ENCODE assay signal across 1 cellular context in the genomic region with DNA sequence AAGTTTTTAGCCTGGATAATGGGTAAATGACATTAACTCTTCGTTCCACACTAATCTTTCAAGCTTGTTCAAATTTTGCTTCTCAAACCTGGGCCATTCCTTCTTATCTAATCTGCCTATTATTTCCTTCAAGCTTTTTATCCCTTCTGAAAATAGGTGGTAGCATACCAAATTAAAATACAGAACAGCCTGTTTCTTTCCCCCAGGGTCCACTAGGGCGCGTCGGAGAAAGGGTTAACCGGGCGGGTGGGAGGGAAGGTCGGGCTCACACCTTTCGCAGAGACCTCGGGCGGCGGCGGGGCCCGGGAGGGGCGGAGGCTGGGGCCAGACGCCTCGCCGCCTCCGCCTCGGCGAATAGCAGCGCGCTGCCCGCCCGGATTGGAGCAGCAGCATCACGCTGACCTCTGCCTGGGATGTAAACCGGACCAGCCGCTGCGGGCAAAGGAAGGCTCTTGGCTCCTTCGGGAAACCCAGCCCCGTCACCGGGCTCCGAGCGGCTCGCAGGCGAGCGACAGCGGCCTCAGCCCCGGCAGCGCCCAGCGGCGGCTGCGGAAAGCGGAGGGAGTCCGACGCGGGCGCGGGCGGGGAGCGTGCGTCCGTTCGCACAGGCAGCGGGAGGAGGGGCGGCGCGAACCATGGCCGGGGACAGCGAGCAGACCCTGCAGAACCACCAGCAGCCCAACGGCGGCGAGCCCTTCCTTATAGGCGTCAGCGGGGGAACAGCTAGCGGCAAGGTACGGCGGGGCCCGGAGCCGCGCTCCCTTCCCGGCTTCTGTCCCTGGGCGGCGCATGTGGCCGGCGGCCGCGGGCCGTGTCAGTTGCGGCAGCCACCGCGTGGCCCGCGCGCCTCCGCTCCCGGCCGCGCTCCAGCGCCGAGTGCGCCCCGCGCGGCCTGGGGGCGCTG.
TF ChIP-seq lines count a peak whose summit lies in the region.

TSS of gene UCK2 (plus strand) at position 416 of the 904 bp plus-strand sequence. CDS start at position 636, 220 bp downstream.

TF ChIP-seq in K562, 482 proteins besides CTCF, POLR2A, EP300 and RAD21 (continued from another document and continues in another):
- TF ChIP-seq, protein P1, sequence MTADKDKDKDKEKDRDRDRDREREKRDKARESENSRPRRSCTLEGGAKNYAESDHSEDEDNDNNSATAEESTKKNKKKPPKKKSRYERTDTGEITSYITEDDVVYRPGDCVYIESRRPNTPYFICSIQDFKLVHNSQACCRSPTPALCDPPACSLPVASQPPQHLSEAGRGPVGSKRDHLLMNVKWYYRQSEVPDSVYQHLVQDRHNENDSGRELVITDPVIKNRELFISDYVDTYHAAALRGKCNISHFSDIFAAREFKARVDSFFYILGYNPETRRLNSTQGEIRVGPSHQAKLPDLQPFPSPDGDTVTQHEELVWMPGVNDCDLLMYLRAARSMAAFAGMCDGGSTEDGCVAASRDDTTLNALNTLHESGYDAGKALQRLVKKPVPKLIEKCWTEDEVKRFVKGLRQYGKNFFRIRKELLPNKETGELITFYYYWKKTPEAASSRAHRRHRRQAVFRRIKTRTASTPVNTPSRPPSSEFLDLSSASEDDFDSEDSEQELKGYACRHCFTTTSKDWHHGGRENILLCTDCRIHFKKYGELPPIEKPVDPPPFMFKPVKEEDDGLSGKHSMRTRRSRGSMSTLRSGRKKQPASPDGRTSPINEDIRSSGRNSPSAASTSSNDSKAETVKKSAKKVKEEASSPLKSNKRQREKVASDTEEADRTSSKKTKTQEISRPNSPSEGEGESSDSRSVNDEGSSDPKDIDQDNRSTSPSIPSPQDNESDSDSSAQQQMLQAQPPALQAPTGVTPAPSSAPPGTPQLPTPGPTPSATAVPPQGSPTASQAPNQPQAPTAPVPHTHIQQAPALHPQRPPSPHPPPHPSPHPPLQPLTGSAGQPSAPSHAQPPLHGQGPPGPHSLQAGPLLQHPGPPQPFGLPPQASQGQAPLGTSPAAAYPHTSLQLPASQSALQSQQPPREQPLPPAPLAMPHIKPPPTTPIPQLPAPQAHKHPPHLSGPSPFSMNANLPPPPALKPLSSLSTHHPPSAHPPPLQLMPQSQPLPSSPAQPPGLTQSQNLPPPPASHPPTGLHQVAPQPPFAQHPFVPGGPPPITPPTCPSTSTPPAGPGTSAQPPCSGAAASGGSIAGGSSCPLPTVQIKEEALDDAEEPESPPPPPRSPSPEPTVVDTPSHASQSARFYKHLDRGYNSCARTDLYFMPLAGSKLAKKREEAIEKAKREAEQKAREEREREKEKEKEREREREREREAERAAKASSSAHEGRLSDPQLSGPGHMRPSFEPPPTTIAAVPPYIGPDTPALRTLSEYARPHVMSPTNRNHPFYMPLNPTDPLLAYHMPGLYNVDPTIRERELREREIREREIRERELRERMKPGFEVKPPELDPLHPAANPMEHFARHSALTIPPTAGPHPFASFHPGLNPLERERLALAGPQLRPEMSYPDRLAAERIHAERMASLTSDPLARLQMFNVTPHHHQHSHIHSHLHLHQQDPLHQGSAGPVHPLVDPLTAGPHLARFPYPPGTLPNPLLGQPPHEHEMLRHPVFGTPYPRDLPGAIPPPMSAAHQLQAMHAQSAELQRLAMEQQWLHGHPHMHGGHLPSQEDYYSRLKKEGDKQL (CRISPR knock-in tag; IDR thresholded peaks at IDR 0.05; ENCODE audit: borderline replicate concordance), result no peak
- TF ChIP-seq ZBTB33 (CRISPR knock-in tag; IDR thresholded peaks at IDR 0.05) (peak; percentile 54; the same call in 1 of the 2 replicates), TEAD1 (CRISPR knock-in tag; IDR thresholded peaks at IDR 0.05) (peak in 1 of 2 experiments; percentile 66; a peak in 2 of 4 replicates), ZKSCAN3 (CRISPR knock-in tag; IDR thresholded peaks at IDR 0.05) (no peak), NR1H2 (CRISPR knock-in tag; IDR thresholded peaks at IDR 0.05) (no peak), NCOR1 (IDR thresholded peaks at IDR 0.05) (no peak), ZNF707 (CRISPR knock-in tag; conservative IDR thresholded peaks at IDR 0.05) (no peak), POLR2AphosphoS5 (IDR thresholded peaks at IDR 0.05; ENCODE audit: control insufficient read depth, insufficient read depth, low read depth, low read length) (no peak), CEBPZ (IDR thresholded peaks at IDR 0.05; ENCODE audit: borderline replicate concordance, low read depth, low read length) (no peak), TARDBP (IDR thresholded peaks at IDR 0.05) (0 out of 2 replicates have a peak, but pooled peaks have one; percentile 36), TCF7 (IDR thresholded peaks at IDR 0.05; ENCODE audit: borderline replicate concordance) (no peak), IFI16 (CRISPR knock-in tag; IDR thresholded peaks at IDR 0.05) (no peak), SIN3A (IDR thresholded peaks at IDR 0.05; ENCODE audit: borderline replicate concordance in 2 of 2, control insufficient read depth in 1 of 2, low read depth in 2 of 2, low read length in 2 of 2) (peak; percentile 48 to 58; a peak in 1 of 4 replicates), FOXJ3 (CRISPR knock-in tag; IDR thresholded peaks at IDR 0.05) (no peak), SUPT5H (IDR thresholded peaks at IDR 0.05) (peak; percentile 61), CTBP1 (IDR thresholded peaks at IDR 0.05; ENCODE audit: borderline replicate concordance) (peak; percentile 100), YY1 (IDR thresholded peaks at IDR 0.05; ENCODE audit: borderline replicate concordance in 1 of 3, control insufficient read depth in 1 of 3, extremely low read depth in 1 of 3, insufficient read depth in 3 of 3, insufficient read length in 1 of 3, insufficient replicate concordance in 2 of 3, low read depth in 1 of 3, low read length in 2 of 3) (peak in 2 of 3 experiments; percentile 28 to 64), ZNF445 (CRISPR knock-in tag; IDR thresholded peaks at IDR 0.05; ENCODE audit: low read depth) (no peak), RCOR1 (IDR thresholded peaks at IDR 0.05; ENCODE audit: borderline replicate concordance in 1 of 2, low read depth in 2 of 2, low read length in 2 of 2) (peak in 1 of 2 experiments; percentile 89; a peak in 2 of 4 replicates), FOXO4 (CRISPR knock-in tag; IDR thresholded peaks at IDR 0.05) (no peak)
- TF ChIP-seq, protein P2, sequence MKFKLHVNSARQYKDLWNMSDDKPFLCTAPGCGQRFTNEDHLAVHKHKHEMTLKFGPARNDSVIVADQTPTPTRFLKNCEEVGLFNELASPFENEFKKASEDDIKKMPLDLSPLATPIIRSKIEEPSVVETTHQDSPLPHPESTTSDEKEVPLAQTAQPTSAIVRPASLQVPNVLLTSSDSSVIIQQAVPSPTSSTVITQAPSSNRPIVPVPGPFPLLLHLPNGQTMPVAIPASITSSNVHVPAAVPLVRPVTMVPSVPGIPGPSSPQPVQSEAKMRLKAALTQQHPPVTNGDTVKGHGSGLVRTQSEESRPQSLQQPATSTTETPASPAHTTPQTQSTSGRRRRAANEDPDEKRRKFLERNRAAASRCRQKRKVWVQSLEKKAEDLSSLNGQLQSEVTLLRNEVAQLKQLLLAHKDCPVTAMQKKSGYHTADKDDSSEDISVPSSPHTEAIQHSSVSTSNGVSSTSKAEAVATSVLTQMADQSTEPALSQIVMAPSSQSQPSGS (CRISPR knock-in tag; IDR thresholded peaks at IDR 0.05), result 0 out of 2 replicates have a peak, but pooled peaks have one; percentile 48
- TF ChIP-seq, protein P3, sequence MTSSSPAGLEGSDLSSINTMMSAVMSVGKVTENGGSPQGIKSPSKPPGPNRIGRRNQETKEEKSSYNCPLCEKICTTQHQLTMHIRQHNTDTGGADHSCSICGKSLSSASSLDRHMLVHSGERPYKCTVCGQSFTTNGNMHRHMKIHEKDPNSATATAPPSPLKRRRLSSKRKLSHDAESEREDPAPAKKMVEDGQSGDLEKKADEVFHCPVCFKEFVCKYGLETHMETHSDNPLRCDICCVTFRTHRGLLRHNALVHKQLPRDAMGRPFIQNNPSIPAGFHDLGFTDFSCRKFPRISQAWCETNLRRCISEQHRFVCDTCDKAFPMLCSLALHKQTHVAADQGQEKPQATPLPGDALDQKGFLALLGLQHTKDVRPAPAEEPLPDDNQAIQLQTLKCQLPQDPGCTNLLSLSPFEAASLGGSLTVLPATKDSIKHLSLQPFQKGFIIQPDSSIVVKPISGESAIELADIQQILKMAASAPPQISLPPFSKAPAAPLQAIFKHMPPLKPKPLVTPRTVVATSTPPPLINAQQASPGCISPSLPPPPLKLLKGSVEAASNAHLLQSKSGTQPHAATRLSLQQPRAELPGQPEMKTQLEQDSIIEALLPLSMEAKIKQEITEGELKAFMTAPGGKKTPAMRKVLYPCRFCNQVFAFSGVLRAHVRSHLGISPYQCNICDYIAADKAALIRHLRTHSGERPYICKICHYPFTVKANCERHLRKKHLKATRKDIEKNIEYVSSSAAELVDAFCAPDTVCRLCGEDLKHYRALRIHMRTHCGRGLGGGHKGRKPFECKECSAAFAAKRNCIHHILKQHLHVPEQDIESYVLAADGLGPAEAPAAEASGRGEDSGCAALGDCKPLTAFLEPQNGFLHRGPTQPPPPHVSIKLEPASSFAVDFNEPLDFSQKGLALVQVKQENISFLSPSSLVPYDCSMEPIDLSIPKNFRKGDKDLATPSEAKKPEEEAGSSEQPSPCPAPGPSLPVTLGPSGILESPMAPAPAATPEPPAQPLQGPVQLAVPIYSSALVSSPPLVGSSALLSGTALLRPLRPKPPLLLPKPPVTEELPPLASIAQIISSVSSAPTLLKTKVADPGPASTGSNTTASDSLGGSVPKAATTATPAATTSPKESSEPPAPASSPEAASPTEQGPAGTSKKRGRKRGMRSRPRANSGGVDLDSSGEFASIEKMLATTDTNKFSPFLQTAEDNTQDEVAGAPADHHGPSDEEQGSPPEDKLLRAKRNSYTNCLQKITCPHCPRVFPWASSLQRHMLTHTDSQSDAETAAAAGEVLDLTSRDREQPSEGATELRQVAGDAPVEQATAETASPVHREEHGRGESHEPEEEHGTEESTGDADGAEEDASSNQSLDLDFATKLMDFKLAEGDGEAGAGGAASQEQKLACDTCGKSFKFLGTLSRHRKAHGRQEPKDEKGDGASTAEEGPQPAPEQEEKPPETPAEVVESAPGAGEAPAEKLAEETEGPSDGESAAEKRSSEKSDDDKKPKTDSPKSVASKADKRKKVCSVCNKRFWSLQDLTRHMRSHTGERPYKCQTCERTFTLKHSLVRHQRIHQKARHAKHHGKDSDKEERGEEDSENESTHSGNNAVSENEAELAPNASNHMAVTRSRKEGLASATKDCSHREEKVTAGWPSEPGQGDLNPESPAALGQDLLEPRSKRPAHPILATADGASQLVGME (CRISPR knock-in tag; IDR thresholded peaks at IDR 0.05), result peak; percentile 84
- TF ChIP-seq, protein P4, sequence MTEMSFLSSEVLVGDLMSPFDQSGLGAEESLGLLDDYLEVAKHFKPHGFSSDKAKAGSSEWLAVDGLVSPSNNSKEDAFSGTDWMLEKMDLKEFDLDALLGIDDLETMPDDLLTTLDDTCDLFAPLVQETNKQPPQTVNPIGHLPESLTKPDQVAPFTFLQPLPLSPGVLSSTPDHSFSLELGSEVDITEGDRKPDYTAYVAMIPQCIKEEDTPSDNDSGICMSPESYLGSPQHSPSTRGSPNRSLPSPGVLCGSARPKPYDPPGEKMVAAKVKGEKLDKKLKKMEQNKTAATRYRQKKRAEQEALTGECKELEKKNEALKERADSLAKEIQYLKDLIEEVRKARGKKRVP (CRISPR knock-in tag; IDR thresholded peaks at IDR 0.05), result no peak
